In the genomic region with DNA sequence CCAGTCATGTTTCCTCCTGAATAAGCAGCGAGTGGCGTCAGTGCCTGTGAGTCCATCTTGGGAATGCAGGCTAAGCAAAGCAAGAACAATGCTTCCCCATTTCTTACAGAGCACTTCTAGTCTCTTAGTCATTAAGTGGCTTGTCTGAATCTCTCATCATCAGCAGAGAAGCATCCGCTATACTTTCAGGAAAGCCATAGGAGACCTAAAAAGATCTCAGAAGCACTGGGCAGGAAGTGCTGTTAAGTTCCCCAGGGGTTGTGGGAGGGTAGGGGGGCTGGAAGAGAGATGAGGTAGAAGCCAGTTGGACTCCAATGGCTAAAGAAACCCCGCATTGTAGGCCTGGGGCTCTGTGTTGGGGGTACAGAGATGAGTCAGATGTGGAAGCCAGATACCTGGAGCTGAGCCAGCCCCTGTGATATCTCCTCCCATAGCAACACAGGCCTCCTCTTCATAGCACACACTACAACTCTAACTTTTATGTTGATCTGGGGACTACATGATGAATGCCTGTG, we compare ENCODE assay signal across 11 cellular contexts. TPM values are rescaled to one million over a fixed set of nuclear protein-coding genes. Genes with fewer than 3 reads are reported as not detected.
DNase-seq lines count a peak whose midpoint lies in the region; ATAC-seq and TF ChIP-seq lines count a peak whose summit lies in the region.
"Had no signal": no experiment of that assay in that cellular context is flagged by ENCODE, and none has a peak within 500 bp of the region (broad histone marks: within the 10 kb centered on the region; RNA-seq: fewer than 3 reads in every experiment).

No MANE protein-coding gene starts in this region.

- no peak overlapping the region for H3K27ac Mint-ChIP-seq in CD4-positive, alpha-beta memory T cell

- H3K4me1 Mint-ChIP-seq in CD4-positive, alpha-beta memory T cell: peaks cover 2 to 14% (median 8%) of the 10 kb centered on the region in 4 donors

- H3K9me3 Mint-ChIP-seq in CD4-positive, alpha-beta memory T cell: no peaks in the 10 kb centered on the region

- H3K36me3 ChIP-seq in CD4-positive, alpha-beta memory T cell (ENCODE audit: insufficient read depth, low read length): no peaks in the 10 kb centered on the region
- H3K36me3 ChIP-seq in tibial nerve: no peaks in the 10 kb centered on the region

- H3K27me3 ChIP-seq in CD4-positive, alpha-beta memory T cell (ENCODE audit: insufficient read depth, low read length): no peaks in the 10 kb centered on the region
- H3K27me3 ChIP-seq in tibial nerve: no peaks in the 10 kb centered on the region

- 68 to 78% methylated on average over 4 of the region's 4 CpGs for WGBS in tibial nerve, 2 donors

- H3K4me3 Mint-ChIP-seq in CD4-positive, alpha-beta memory T cell: no peak overlapping the region

- intact Hi-C loops in CD4-positive, alpha-beta memory T cell (cut with micrococcal nuclease): no loop called here

- POLR2A ChIA-PET in CD4-positive, alpha-beta memory T cell (lab: Charles Lee; ENCODE audit: partially characterized antibody): no interaction called here

- DNase-seq in medulla oblongata (ENCODE audit: extremely low spot score) (peak; percentile 48), tibial nerve (ENCODE audit: low spot score in 2 of 2) (no peak), NCI-H187 (lab: John Stamatoyannopoulos, UW) (no peak)
- DNase-seq in CD4-positive, alpha-beta memory T cell: no peak
- no peak for DNase-seq in activated CD4-positive, alpha-beta T cell treated with anti-CD3 and anti-CD28 coated beads for 1 hour
- DNase-seq: activated CD4-positive, alpha-beta T cell treated with anti-CD3 and anti-CD28 coated beads, Interleukin-2, amount 50 U/mL, for 1 hour; NCI-H2081 treated with DMSO at 0.1 percent for 48 hours had no signal

- H3K27ac ChIP-seq in CD4-positive, alpha-beta memory T cell (ENCODE audit: low read depth, low read length): no peak overlapping the region
- no peak overlapping the region for H3K27ac ChIP-seq in tibial nerve

- H3K9me3 ChIP-seq in CD4-positive, alpha-beta memory T cell (ENCODE audit: control insufficient read depth in 1 of 2, low read length in 2 of 2): no peaks in the 10 kb centered on the region
- H3K9me3 ChIP-seq in tibial nerve: no peaks in the 10 kb centered on the region

- TF ChIP-seq EP300 in tibial nerve (IDR thresholded peaks at IDR 0.05): no peak

- no peak overlapping the region for H3K4me3 ChIP-seq in CD4-positive, alpha-beta memory T cell (ENCODE audit: low read length in 2 of 2)
- no peak overlapping the region for H3K4me3 ChIP-seq in tibial nerve

- ATAC-seq in GM18520 (IDR thresholded peaks at IDR 0.05; ENCODE audit: unreplicated experiment): peak; percentile 48
- ATAC-seq in GM21723 (IDR thresholded peaks at IDR 0.05; ENCODE audit: unreplicated experiment): peak; percentile 74
- peak; percentile 76 for ATAC-seq in HG03571 (IDR thresholded peaks at IDR 0.05; ENCODE audit: unreplicated experiment)

- H3K36me3 Mint-ChIP-seq in CD4-positive, alpha-beta memory T cell: no peaks in the 10 kb centered on the region

- TF ChIP-seq CTCF in tibial nerve (IDR thresholded peaks at IDR 0.05): no peak

- CTCF ChIA-PET in CD4-positive, alpha-beta memory T cell (lab: Charles Lee; ENCODE audit: partially characterized antibody): interaction anchor here (1.0 to 1.3 kb wide), 2 partner anchors 17 to 25 kb away, joined by 3 read pairs; no protein-coding TSS in a partner anchor

- H3K27me3 Mint-ChIP-seq in CD4-positive, alpha-beta memory T cell: peaks cover 0 to 4% of the 10 kb centered on the region in 2 donors

- no peaks in the 10 kb centered on the region for H3K4me1 ChIP-seq in CD4-positive, alpha-beta memory T cell (ENCODE audit: insufficient read depth, low read length)
- no peaks in the 10 kb centered on the region for H3K4me1 ChIP-seq in tibial nerve

- TF ChIP-seq POLR2A in tibial nerve (IDR thresholded peaks at IDR 0.05): no peak

RNA-seq across cellular contexts. Expression of gene SYT6, which starts 44.9 kb away (rescaled TPM):
- not detected for total RNA-seq in CD4-positive, alpha-beta memory T cell
- polyA plus RNA-seq in CD4-positive, alpha-beta memory T cell: not detected
- under 1 TPM in 2 of 4 donors, not detected in 2; 0.30 to 0.44 TPM for total RNA-seq in tibial nerve
- total RNA-seq: dermis microvascular lymphatic vessel endothelial cell had no signal
